ENCODE assay signal across 1 cellular context in the genomic region with DNA sequence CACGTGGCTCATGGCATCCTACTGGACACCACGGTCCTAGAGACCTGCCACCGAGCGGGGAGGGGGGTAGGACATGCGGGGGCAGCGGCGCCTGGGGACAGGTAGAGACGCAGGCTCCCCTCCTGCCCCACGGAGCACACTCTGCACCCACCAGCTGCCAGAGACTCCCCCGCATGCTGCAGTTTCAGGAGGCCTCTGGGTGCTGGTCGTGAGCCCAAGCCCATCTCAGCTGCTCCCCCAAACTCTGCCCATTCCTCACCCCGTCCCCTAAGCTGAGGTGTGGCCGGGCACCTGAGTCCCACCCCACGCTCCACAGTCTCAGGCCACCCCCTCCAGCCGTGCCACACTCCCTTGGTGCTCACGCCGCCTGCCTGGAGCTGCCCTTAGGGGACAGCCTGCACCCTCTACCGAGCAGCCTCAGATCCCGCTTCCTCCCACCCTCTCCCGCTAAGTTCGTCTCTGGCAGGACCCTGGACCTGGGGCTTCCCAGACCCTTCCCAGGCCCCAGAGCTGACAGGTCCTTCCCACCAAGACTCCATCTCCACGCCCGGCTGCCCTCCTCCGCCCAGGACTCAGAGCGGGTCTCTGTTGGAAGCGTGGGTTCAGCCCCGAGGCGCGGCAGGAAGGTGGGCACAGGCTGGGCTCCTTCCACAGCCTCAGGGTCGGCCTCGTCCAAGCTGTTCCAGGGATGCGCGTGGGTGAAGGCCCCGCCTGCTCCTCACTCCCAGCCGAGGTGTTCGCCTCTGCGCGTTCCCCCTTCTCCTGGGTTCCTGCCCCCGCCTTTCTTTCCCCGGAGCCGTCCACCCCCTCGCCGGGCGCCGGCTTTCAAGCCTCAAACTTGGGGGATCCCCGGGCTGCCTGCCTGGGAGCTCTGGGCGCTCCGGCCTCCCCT.
TF ChIP-seq lines count a peak whose summit lies in the region.

No MANE protein-coding gene starts in this region.

TF ChIP-seq in IMR-90, 13 proteins besides CTCF, POLR2A, EP300 and RAD21 (continued from another document):
- TF ChIP-seq, protein P1, sequence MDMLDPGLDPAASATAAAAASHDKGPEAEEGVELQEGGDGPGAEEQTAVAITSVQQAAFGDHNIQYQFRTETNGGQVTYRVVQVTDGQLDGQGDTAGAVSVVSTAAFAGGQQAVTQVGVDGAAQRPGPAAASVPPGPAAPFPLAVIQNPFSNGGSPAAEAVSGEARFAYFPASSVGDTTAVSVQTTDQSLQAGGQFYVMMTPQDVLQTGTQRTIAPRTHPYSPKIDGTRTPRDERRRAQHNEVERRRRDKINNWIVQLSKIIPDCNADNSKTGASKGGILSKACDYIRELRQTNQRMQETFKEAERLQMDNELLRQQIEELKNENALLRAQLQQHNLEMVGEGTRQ (IDR thresholded peaks at IDR 0.05; ENCODE audit: low read depth, low read length) = no peak
- TF ChIP-seq, protein P2, sequence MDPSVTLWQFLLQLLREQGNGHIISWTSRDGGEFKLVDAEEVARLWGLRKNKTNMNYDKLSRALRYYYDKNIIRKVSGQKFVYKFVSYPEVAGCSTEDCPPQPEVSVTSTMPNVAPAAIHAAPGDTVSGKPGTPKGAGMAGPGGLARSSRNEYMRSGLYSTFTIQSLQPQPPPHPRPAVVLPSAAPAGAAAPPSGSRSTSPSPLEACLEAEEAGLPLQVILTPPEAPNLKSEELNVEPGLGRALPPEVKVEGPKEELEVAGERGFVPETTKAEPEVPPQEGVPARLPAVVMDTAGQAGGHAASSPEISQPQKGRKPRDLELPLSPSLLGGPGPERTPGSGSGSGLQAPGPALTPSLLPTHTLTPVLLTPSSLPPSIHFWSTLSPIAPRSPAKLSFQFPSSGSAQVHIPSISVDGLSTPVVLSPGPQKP (IDR thresholded peaks at IDR 0.05; ENCODE audit: borderline replicate concordance, low read depth, low read length) = no peak
- no peak for TF ChIP-seq CHD1 (IDR thresholded peaks at IDR 0.05; ENCODE audit: low read depth, low read length)
- no peak for TF ChIP-seq RFX5 (IDR thresholded peaks at IDR 0.05; ENCODE audit: low read depth, low read length)
- no peak for TF ChIP-seq CEBPB (IDR thresholded peaks at IDR 0.05; ENCODE audit: low read depth, low read length)
